8 cellular contexts compared by ENCODE assay signal in genomic region chr7:110839866-110840265, GRCh38.
A peak's percentile ranks its signal among the peaks of the same experiment; 100 is the strongest.
DNase-seq lines count a peak whose midpoint lies in the region; ATAC-seq and TF ChIP-seq lines count a peak whose summit lies in the region.
"Had no signal": no experiment of that assay in that cellular context is flagged by ENCODE, and none has a peak within 500 bp of the region (broad histone marks: within the 10 kb centered on the region; RNA-seq: fewer than 3 reads in every experiment).

No MANE protein-coding gene starts in this region.

- peaks cover 22% of the 10 kb centered on the region for H3K4me1 Mint-ChIP-seq in endodermal cell
- H3K4me1 Mint-ChIP-seq: memory B cell had no signal

- H3K4me1 ChIP-seq in endodermal cell (ENCODE audit: control insufficient read depth, insufficient read depth, low read length), result peaks cover 2% of the 10 kb centered on the region
- H3K4me1 ChIP-seq in tibial artery, result no peaks in the 10 kb centered on the region

- DNase-seq in HEK293T (ENCODE audit: extremely low spot score) (peak; percentile 11), NCI-H446 (lab: John Stamatoyannopoulos, UW) (peak; percentile 65 to 92), endodermal cell (peak; percentile 55), retinal pigment epithelial cell (ENCODE audit: low read depth) (no peak), tibial artery (no peak)
- DNase-seq in activated CD4-positive, alpha-beta T cell treated with anti-CD3 and anti-CD28 coated beads, Interleukin-2, amount 50 U/mL, for 1 hour, result no peak

- H3K27ac Mint-ChIP-seq in endodermal cell, result no peak overlapping the region
- H3K27ac Mint-ChIP-seq: memory B cell had no signal

- no peak overlapping the region for H3K4me3 Mint-ChIP-seq in endodermal cell
- H3K4me3 Mint-ChIP-seq: memory B cell had no signal

- H3K36me3 Mint-ChIP-seq in endodermal cell (ENCODE audit: low read depth), result no peaks in the 10 kb centered on the region

- no peaks in the 10 kb centered on the region for H3K27me3 ChIP-seq in endodermal cell (ENCODE audit: control insufficient read depth, insufficient read depth, low read length, poor library complexity, severe bottlenecking)
- no peaks in the 10 kb centered on the region for H3K27me3 ChIP-seq in tibial artery

- no peak overlapping the region for H3K4me3 ChIP-seq in endodermal cell (ENCODE audit: low read length)
- no peak overlapping the region for H3K4me3 ChIP-seq in retinal pigment epithelial cell (ENCODE audit: low read length)
- no peak overlapping the region for H3K4me3 ChIP-seq in tibial artery

- intact Hi-C loops in tibial artery (cut with DNase I; ENCODE audit: low total_unique reads), result no loop called here

- ATAC-seq in HG02852 (IDR thresholded peaks at IDR 0.05; ENCODE audit: unreplicated experiment), result no peak

- H3K36me3 ChIP-seq in endodermal cell (ENCODE audit: control insufficient read depth, insufficient read depth, low read length) (no peaks in the 10 kb centered on the region), tibial artery (no peaks in the 10 kb centered on the region)

- POLR2A ChIA-PET in HEK293T (lab: Yijun Ruan, JAX), result no interaction called here

- H3K27ac ChIP-seq in endodermal cell (ENCODE audit: low read depth, low read length) (no peak overlapping the region), tibial artery (no peak overlapping the region)

- CTCF ChIA-PET in HEK293T (lab: Yijun Ruan, JAX), result no interaction called here

- 78 to 88% methylated on average over 1 to 5 of the region's 5 CpGs for WGBS in endodermal cell (ENCODE audit: insufficient coverage in 1 of 2, insufficient read length in 1 of 2), 2 experiments

- peaks cover 8% of the 10 kb centered on the region for H3K9me3 ChIP-seq in endodermal cell (ENCODE audit: control insufficient read depth, low read length)
- no peaks in the 10 kb centered on the region for H3K9me3 ChIP-seq in tibial artery

- H3K27me3 Mint-ChIP-seq in endodermal cell (ENCODE audit: insufficient read depth), result peaks cover 1% of the 10 kb centered on the region
- H3K27me3 Mint-ChIP-seq: memory B cell had no signal

- no peaks in the 10 kb centered on the region for H3K9me3 Mint-ChIP-seq in endodermal cell

- H3K9ac ChIP-seq in endodermal cell (ENCODE audit: extremely low read depth, low read length, poor library complexity, severe bottlenecking), result no peak overlapping the region

- TF ChIP-seq CTCF in endodermal cell (conservative IDR thresholded peaks at IDR 0.05), result peak; percentile 69
- TF ChIP-seq CTCF in retinal pigment epithelial cell (conservative IDR thresholded peaks at IDR 0.05; ENCODE audit: low read depth, low read length), result peak; percentile 15
- no peak for TF ChIP-seq CTCF in tibial artery (IDR thresholded peaks at IDR 0.05)

TF ChIP-seq in HEK293T, 16 proteins besides CTCF, POLR2A, EP300 and RAD21:
- no peak for TF ChIP-seq LEF1 (IDR thresholded peaks at IDR 0.05; ENCODE audit: borderline replicate concordance)
- TF ChIP-seq PKNOX1 (IDR thresholded peaks at IDR 0.05), result no peak
- TF ChIP-seq FOXM1 (IDR thresholded peaks at IDR 0.05; ENCODE audit: borderline replicate concordance), result no peak
- TF ChIP-seq L3MBTL2 (conservative IDR thresholded peaks at IDR 0.05), result no peak
- TF ChIP-seq SUZ12 (IDR thresholded peaks at IDR 0.05), result no peak
- TF ChIP-seq ZNF384 (IDR thresholded peaks at IDR 0.05), result no peak
- no peak for TF ChIP-seq ELF4 (IDR thresholded peaks at IDR 0.05)
- no peak for TF ChIP-seq NFRKB (IDR thresholded peaks at IDR 0.05)
- no peak for TF ChIP-seq CTBP1 (IDR thresholded peaks at IDR 0.05; ENCODE audit: borderline replicate concordance)

Comparison
In these comparisons a context has a peak if more than half of its experiments do, and no peak if none do; other contexts are left out.
1. DNase-seq: peak in HEK293T (single experiment), NCI-H446 (2 of 2) and endodermal cell (single experiment); none in retinal pigment epithelial cell (single experiment), tibial artery (0 of 2) and activated CD4-positive, alpha-beta T cell treated with anti-CD3 and anti-CD28 coated beads, Interleukin-2, amount 50 U/mL, for 1 hour (single experiment).
2. CTCF ChIP-seq: peak in endodermal cell (single experiment) and retinal pigment epithelial cell (single experiment); none in tibial artery (0 of 2).